Comparison of ENCODE assay signal across 24 cellular contexts in genomic region chr17:34121311-34121710, GRCh38.
DNase-seq lines count a peak whose midpoint lies in the region; ATAC-seq, FAIRE-seq and TF ChIP-seq lines count a peak whose summit lies in the region.
"Had no signal": no experiment of that assay in that cellular context is flagged by ENCODE, and none has a peak within 500 bp of the region (broad histone marks: within the 10 kb centered on the region; RNA-seq: fewer than 3 reads in every experiment).

No MANE protein-coding gene starts in this region.

- FAIRE-seq in K562 (lab: Jason Lieb, UNC) (peak; percentile 49), H1 (lab: Jason Lieb, UNC) (no peak)
- FAIRE-seq: A549, D721Med, G401.6, GM12891, GM19239 had no signal

- H3K9me3 ChIP-seq in K562 (replicated peaks; ENCODE audit: control insufficient read depth, insufficient read depth, low read depth, low read length), result no peaks in the 10 kb centered on the region
- no peaks in the 10 kb centered on the region for H3K9me3 ChIP-seq in H1 (ENCODE audit: insufficient read depth in 2 of 2, low read depth in 1 of 2, low read length in 1 of 2)
- H3K9me3 ChIP-seq: A549; BLaER1 treated with 17β-estradiol and CSF1 and Interleukin-3, amounts not matched to agents 10 nM and 100 nM; Caco-2 had no signal

- BruUV-seq in K562 (replicated peaks; lab: Mats Ljungman, UMichigan), result no TSS peak
- BruUV-seq in MCF 10A (replicated peaks; lab: Mats Ljungman, UMichigan), result no TSS peak

- H3K79me2 ChIP-seq in K562 (ENCODE audit: control insufficient read depth, insufficient read depth, low read length) (no peaks in the 10 kb centered on the region), H1 (ENCODE audit: control insufficient read depth in 1 of 2, insufficient read depth in 2 of 2, low read length in 2 of 2) (no peaks in the 10 kb centered on the region)

- ATAC-seq in K562 (no peak), GM21576 (IDR thresholded peaks at IDR 0.05; ENCODE audit: unreplicated experiment) (no peak), HG02798 (IDR thresholded peaks at IDR 0.05; ENCODE audit: poor library complexity, unreplicated experiment) (no peak)
- ATAC-seq: A549; CD8-positive, alpha-beta T cell had no signal

- no peaks in the 10 kb centered on the region for H3K9me1 ChIP-seq in K562 (ENCODE audit: control insufficient read depth, insufficient read depth, low read length)

- no peak overlapping the region for H2AFZ ChIP-seq in K562 (ENCODE audit: low read depth, low read length)
- H2AFZ ChIP-seq in H1 (ENCODE audit: low read length), result no peak overlapping the region

- H3K27me3 Mint-ChIP-seq in glutamatergic neuron (ENCODE audit: unreplicated experiment), result peaks cover 3% of the 10 kb centered on the region
- no peaks in the 10 kb centered on the region for H3K27me3 Mint-ChIP-seq in MCF 10A (ENCODE audit: insufficient read depth, unreplicated experiment)

- H2BK12ac ChIP-seq in H1 (ENCODE audit: low read depth, low read length), result no peak overlapping the region

- no peaks in the 10 kb centered on the region for H3K23me2 ChIP-seq in H1 (ENCODE audit: low read depth, low read length)

- H2BK5ac ChIP-seq in H1 (ENCODE audit: low read depth, low read length), result no peak overlapping the region

- TF ChIP-seq RAD21 in K562 (CRISPR knock-in tag; conservative IDR thresholded peaks at IDR 0.05 in 1 of 2, IDR thresholded peaks at IDR 0.05 in 1 of 2) (no peak), H1 (IDR thresholded peaks at IDR 0.05 in 1 of 2, conservative IDR thresholded peaks at IDR 0.05 in 1 of 2; ENCODE audit: low read depth in 2 of 2, low read length in 2 of 2) (no peak)

- POLR2A ChIA-PET in K562 (lab: Yijun Ruan, JAX), result no interaction called here
- POLR2A ChIA-PET in H1 (lab: Charles Lee; ENCODE audit: partially characterized antibody), result no interaction called here
- POLR2A ChIA-PET in MCF 10A (lab: Yijun Ruan, JAX), result no interaction called here

- H3K23ac ChIP-seq in H1 (ENCODE audit: insufficient read length), result no peak overlapping the region

- 3% methylated on average over 4 of the region's 4 CpGs for WGBS in K562 (ENCODE audit: insufficient coverage, low coverage, missing lambda C conversion rate)
- WGBS in H1 (ENCODE audit: extremely low coverage in 1 of 2, insufficient coverage in 1 of 2, insufficient read length in 1 of 2, insufficient replicate concordance in 2 of 2, low coverage in 1 of 2, low lambda C conversion rate in 2 of 2, missing lambda C conversion rate in 1 of 2), 2 experiments, result 91% methylated on average over 4 of the region's 4 CpGs; no CpG with 5 or more reads in 1 of the 2 experiments

- H4K8ac ChIP-seq in H1 (ENCODE audit: extremely low read depth, insufficient read depth, low read length), result no peak overlapping the region

- peak overlapping the region; percentile 74 for H3K27ac Mint-ChIP-seq in glutamatergic neuron (ENCODE audit: unreplicated experiment)
- H3K27ac Mint-ChIP-seq in MCF 10A (ENCODE audit: low read depth, unreplicated experiment), result no peak overlapping the region
- H3K27ac Mint-ChIP-seq: B cell; CD4-positive, alpha-beta T cell; CD8-positive, alpha-beta T cell had no signal

- H3K4me3 Mint-ChIP-seq in glutamatergic neuron (ENCODE audit: unreplicated experiment), result no peak overlapping the region
- H3K4me3 Mint-ChIP-seq in MCF 10A (ENCODE audit: unreplicated experiment), result no peak overlapping the region
- H3K4me3 Mint-ChIP-seq: B cell; CD4-positive, alpha-beta T cell; CD8-positive, alpha-beta T cell had no signal

- no peaks in the 10 kb centered on the region for H4K20me1 ChIP-seq in K562 (replicated peaks; ENCODE audit: control insufficient read depth, insufficient read depth, low read length)
- no peaks in the 10 kb centered on the region for H4K20me1 ChIP-seq in H1 (replicated peaks in 1 of 2; ENCODE audit: control insufficient read depth in 1 of 2, insufficient read depth in 2 of 2, low read length in 2 of 2)
- H4K20me1 ChIP-seq: BLaER1 treated with 17β-estradiol and CSF1 and Interleukin-3, amounts not matched to agents 10 nM and 100 nM had no signal

- no peak overlapping the region for H2AK5ac ChIP-seq in H1 (ENCODE audit: low read depth, low read length)

- H3K36me3 Mint-ChIP-seq in glutamatergic neuron (ENCODE audit: unreplicated experiment) (no peaks in the 10 kb centered on the region), MCF 10A (ENCODE audit: insufficient read depth, unreplicated experiment) (no peaks in the 10 kb centered on the region)
- H3K36me3 Mint-ChIP-seq: CD8-positive, alpha-beta T cell had no signal

- no peak overlapping the region for H2BK20ac ChIP-seq in H1 (ENCODE audit: low read length)

- H3K56ac ChIP-seq in H1 (replicated peaks; ENCODE audit: insufficient read length, low read depth, low read length), result no peak overlapping the region

- in situ Hi-C loops in K562 (cut with MboI), result no loop called here

- H3K4me2 ChIP-seq in K562 (ENCODE audit: insufficient read depth, low read length), result no peak overlapping the region
- no peak overlapping the region for H3K4me2 ChIP-seq in H1 (ENCODE audit: insufficient read depth in 1 of 2, low read depth in 2 of 2, low read length in 2 of 2)
- H3K4me2 ChIP-seq: A549; BLaER1 treated with 17β-estradiol and CSF1 and Interleukin-3, amounts not matched to agents 10 nM and 100 nM had no signal

- H2BK15ac ChIP-seq in H1 (ENCODE audit: low read length), result 0 out of 2 replicates have a peak overlapping the region, but pooled peaks have one; percentile 40

- H3K4ac ChIP-seq in H1 (replicated peaks; ENCODE audit: insufficient read length, low read depth, low read length), result no peak overlapping the region

- H3K18ac ChIP-seq in H1 (ENCODE audit: extremely low read depth, low read length), result no peak overlapping the region

- TF ChIP-seq POLR2A in K562 (conservative IDR thresholded peaks at IDR 0.05), result no peak
- TF ChIP-seq POLR2A in H1 (IDR thresholded peaks at IDR 0.05; ENCODE audit: control extremely low read depth in 1 of 2, low read depth in 2 of 2, low read length in 2 of 2), result no peak

- no peaks in the 10 kb centered on the region for H3K36me3 ChIP-seq in K562 (ENCODE audit: control insufficient read depth, insufficient read depth, low read length)
- no peaks in the 10 kb centered on the region for H3K36me3 ChIP-seq in H1 (ENCODE audit: control insufficient read depth in 2 of 4, insufficient read depth in 4 of 4, low read length in 3 of 4)
- H3K36me3 ChIP-seq: BLaER1 treated with 17β-estradiol and CSF1 and Interleukin-3, amounts not matched to agents 10 nM and 100 nM had no signal

- no peak overlapping the region for H3K27ac ChIP-seq in K562 (ENCODE audit: extremely low read depth, low read depth, low read length)
- no peak overlapping the region for H3K27ac ChIP-seq in coronary artery
- H3K27ac ChIP-seq in H1 (ENCODE audit: low read depth, low read length), result no peak overlapping the region
- H3K27ac ChIP-seq: 22Rv1; A549; BLaER1 treated with 17β-estradiol and CSF1 and Interleukin-3, amounts not matched to agents 10 nM and 100 nM; C4-2B had no signal

- H3K9ac ChIP-seq in K562 (ENCODE audit: insufficient read depth in 1 of 2, low read depth in 2 of 2, low read length in 2 of 2), result no peak overlapping the region
- no peak overlapping the region for H3K9ac ChIP-seq in H1 (replicated peaks in 1 of 4; ENCODE audit: extremely low read depth in 1 of 4, low read depth in 3 of 4, low read length in 3 of 4)
- H3K9ac ChIP-seq: BLaER1 treated with 17β-estradiol and CSF1 and Interleukin-3, amounts not matched to agents 10 nM and 100 nM had no signal

- H3K4me1 Mint-ChIP-seq in glutamatergic neuron (ENCODE audit: low read depth, unreplicated experiment), result peaks cover 34% of the 10 kb centered on the region
- H3K4me1 Mint-ChIP-seq in MCF 10A (ENCODE audit: insufficient read depth, unreplicated experiment), result no peaks in the 10 kb centered on the region
- H3K4me1 Mint-ChIP-seq: B cell had no signal

- CTCF ChIA-PET in K562 (lab: Yijun Ruan, JAX; ENCODE audit: low intra/inter-chr PET ratio), result no interaction called here
- CTCF ChIA-PET in H1 (lab: Charles Lee; ENCODE audit: partially characterized antibody), result interaction anchor here (0.7 to 0.8 kb wide), 2 partner anchors 24 to 152 kb away, joined by 3 to 4 read pairs; no protein-coding TSS in a partner anchor
- CTCF ChIA-PET in MCF 10A (lab: Yijun Ruan, JAX), result interaction anchor here (0.6 kb wide), 1 partner anchor 370 kb away, joined by 3 read pairs; no protein-coding TSS in a partner anchor

- DNase-seq in K562 (ENCODE audit: extremely low read depth in 1 of 4, low spot score in 3 of 4) (no peak), coronary artery (ENCODE audit: low spot score) (peak; percentile 7), H1 (ENCODE audit: low read depth in 1 of 2, low spot score in 2 of 2) (peak in 1 of 2 experiments; percentile 11), glutamatergic neuron (no peak), NCI-H146 (lab: John Stamatoyannopoulos, UW) (no peak), MCF 10A (ENCODE audit: unreplicated experiment) (no peak)
- DNase-seq: AML-193; Caco-2; Calu3; CD4-positive, alpha-beta T cell; CD8-positive, alpha-beta T cell; DMS79 treated with DMSO at 0.1 percent for 48 hours; GF-D8 had no signal

- H3K27me3 ChIP-seq in K562 (ENCODE audit: control insufficient read depth in 2 of 2, insufficient read depth in 2 of 2, low read length in 2 of 2), result 0 out of 5 replicates have a peak, but pooled peaks cover 2 to 8% of the 10 kb centered on the region in 2 experiments
- no peaks in the 10 kb centered on the region for H3K27me3 ChIP-seq in H1 (replicated peaks in 1 of 4; ENCODE audit: control insufficient read depth in 3 of 4, extremely low read depth in 1 of 4, insufficient read depth in 3 of 4, low read length in 3 of 4)
- H3K27me3 ChIP-seq: BLaER1 treated with 17β-estradiol and CSF1 and Interleukin-3, amounts not matched to agents 10 nM and 100 nM had no signal

- H3K79me1 ChIP-seq in H1 (ENCODE audit: low read depth, low read length), result no peaks in the 10 kb centered on the region; the same call in 1 of the 2 replicates

- H3K4me3 ChIP-seq in K562 (no peak overlapping the region), coronary artery (no peak overlapping the region), H1 (ENCODE audit: extremely low read depth in 1 of 4, insufficient read depth in 2 of 4, low read depth in 3 of 4, low read length in 4 of 4) (no peak overlapping the region)
- H3K4me3 ChIP-seq: A549; BLaER1 treated with 17β-estradiol and CSF1 and Interleukin-3, amounts not matched to agents 10 nM and 100 nM had no signal

- intact Hi-C loops in K562 (cut with micrococcal nuclease) (no loop called here), MCF 10A (cut with micrococcal nuclease) (no loop called here)

- TF ChIP-seq CTCF in K562 (IDR thresholded peaks at IDR 0.05 in 2 of 3, conservative IDR thresholded peaks at IDR 0.05 in 1 of 3; ENCODE audit: insufficient read depth in 2 of 3, low read depth in 1 of 3, low read length in 3 of 3), result no peak
- TF ChIP-seq CTCF in coronary artery (IDR thresholded peaks at IDR 0.05), result no peak
- no peak for TF ChIP-seq CTCF in H1 (IDR thresholded peaks at IDR 0.05; ENCODE audit: control extremely low read depth in 1 of 3, insufficient read depth in 1 of 3, low read depth in 1 of 3, low read length in 3 of 3)
- TF ChIP-seq CTCF in glutamatergic neuron (IDR thresholded peaks at IDR 0.05; ENCODE audit: partially characterized antibody, unreplicated experiment), result no peak
- TF ChIP-seq CTCF in MCF 10A (IDR thresholded peaks at IDR 0.05; ENCODE audit: unreplicated experiment), result no peak

- H4K5ac ChIP-seq in H1 (ENCODE audit: insufficient read length, low read depth, low read length), result no peak overlapping the region

- H2BK120ac ChIP-seq in H1 (replicated peaks; ENCODE audit: low read depth, low read length), result no peak overlapping the region

- no peak for TF ChIP-seq EP300 in K562 (IDR thresholded peaks at IDR 0.05; ENCODE audit: low read length)
- no peak for TF ChIP-seq EP300 in H1 (IDR thresholded peaks at IDR 0.05; ENCODE audit: borderline replicate concordance in 1 of 2, low read depth in 2 of 2, low read length in 2 of 2)

- H3K14ac ChIP-seq in H1 (ENCODE audit: insufficient read length), result no peak overlapping the region

- no peaks in the 10 kb centered on the region for H3K4me1 ChIP-seq in K562 (replicated peaks in 1 of 2; ENCODE audit: control insufficient read depth in 2 of 2, insufficient read depth in 2 of 2, low read length in 2 of 2)
- H3K4me1 ChIP-seq in H1 (replicated peaks in 1 of 4; ENCODE audit: control insufficient read depth in 3 of 4, insufficient read depth in 4 of 4, low read length in 3 of 4), result no peaks in the 10 kb centered on the region
- H3K4me1 ChIP-seq: A549, Caco-2 had no signal

- no peak overlapping the region for H4K91ac ChIP-seq in H1 (replicated peaks; ENCODE audit: insufficient read length, low read length)

- H3K9me3 Mint-ChIP-seq in glutamatergic neuron (ENCODE audit: unreplicated experiment) (peaks cover 2% of the 10 kb centered on the region), MCF 10A (ENCODE audit: unreplicated experiment) (peaks cover 56% of the 10 kb centered on the region)
- H3K9me3 Mint-ChIP-seq: CD4-positive, alpha-beta T cell; CD8-positive, alpha-beta T cell had no signal
